21 cellular contexts compared by ENCODE assay signal in the genomic region with DNA sequence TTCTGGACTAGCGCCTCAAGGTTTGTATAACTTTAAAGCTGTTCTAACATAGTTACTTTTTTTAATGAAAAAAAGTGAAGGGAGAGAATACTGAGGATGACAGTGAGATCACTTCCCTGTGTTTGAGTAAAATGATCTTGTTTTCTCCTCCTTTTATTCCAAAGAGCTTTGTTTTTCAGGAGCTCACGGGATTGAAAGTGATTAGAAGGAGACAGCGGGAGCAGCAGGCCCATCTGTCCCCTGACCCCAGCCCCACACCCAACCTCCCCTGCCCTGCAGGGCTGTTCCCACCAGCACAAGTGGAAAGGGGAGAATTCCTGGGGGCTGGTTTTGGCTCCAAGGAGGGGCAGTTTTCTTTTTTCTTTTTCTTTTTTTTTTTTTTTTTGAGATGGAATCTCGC. TPM values are rescaled to one million over a fixed set of nuclear protein-coding genes. Genes with fewer than 3 reads are reported as not detected.
DNase-seq lines count a peak whose midpoint lies in the region; ATAC-seq and TF ChIP-seq lines count a peak whose summit lies in the region.
"Had no signal": no experiment of that assay in that cellular context is flagged by ENCODE, and none has a peak within 500 bp of the region (broad histone marks: within the 10 kb centered on the region; RNA-seq: fewer than 3 reads in every experiment).

No MANE protein-coding gene starts in this region.

- no peak overlapping the region for H3K4me3 ChIP-seq in ectodermal cell (ENCODE audit: insufficient read depth, low read depth, low read length)
- no peak overlapping the region for H3K4me3 ChIP-seq in neuronal stem cell (ENCODE audit: low read length in 2 of 2)
- H3K4me3 ChIP-seq in A673 (ENCODE audit: low read depth, low read length, poor library complexity, severe bottlenecking), result no peak overlapping the region
- H3K4me3 ChIP-seq: GM12878, Peyer's patch had no signal

- no peak overlapping the region for H2BK12ac ChIP-seq in neuronal stem cell (ENCODE audit: low read length)

- ATAC-seq in esophagus mucosa, result no peak
- no peak for ATAC-seq in HG03442 (IDR thresholded peaks at IDR 0.05; ENCODE audit: unreplicated experiment)
- ATAC-seq: GM12878, HepG2, SK-N-SH treated with all-trans-retinoic acid at 6 μM for 48 hours had no signal

- no peak overlapping the region for H3K4me2 ChIP-seq in neuronal stem cell (ENCODE audit: insufficient read depth, low read length, poor library complexity, severe bottlenecking)

- no peak overlapping the region for H3K9ac ChIP-seq in neuronal stem cell (ENCODE audit: low read depth, low read length, poor library complexity)

- no peak overlapping the region for H4K8ac ChIP-seq in neuronal stem cell (ENCODE audit: low read depth, low read length)

- BruUV-seq in A673 (replicated peaks; lab: Mats Ljungman, UMichigan), result no TSS peak

- no peaks in the 10 kb centered on the region for H3K36me3 ChIP-seq in ectodermal cell (ENCODE audit: control insufficient read depth, insufficient read depth, low read length)
- H3K36me3 ChIP-seq in neuronal stem cell (replicated peaks in 1 of 2; ENCODE audit: control insufficient read depth in 2 of 2, insufficient read depth in 2 of 2, low read length in 2 of 2), result no peaks in the 10 kb centered on the region
- no peaks in the 10 kb centered on the region for H3K36me3 ChIP-seq in A673 (ENCODE audit: insufficient read depth, low read length, poor library complexity, severe bottlenecking)
- H3K36me3 ChIP-seq: Peyer's patch had no signal

- no peak for TF ChIP-seq CTCF in osteocyte (IDR thresholded peaks at IDR 0.05)
- TF ChIP-seq CTCF in A673 (conservative IDR thresholded peaks at IDR 0.05; ENCODE audit: low read depth, low read length), result no peak

- peak overlapping the region; percentile 87 for H2BK5ac ChIP-seq in neuronal stem cell (ENCODE audit: low read length)

- no peak overlapping the region for H3K18ac ChIP-seq in neuronal stem cell (ENCODE audit: low read length)

- H3K27me3 Mint-ChIP-seq in osteocyte (ENCODE audit: unreplicated experiment), result peaks cover 6% of the 10 kb centered on the region

- CTCF ChIA-PET in A673 (lab: Charles Lee), result no interaction called here

- peak overlapping the region; percentile 87 for H3K27ac ChIP-seq in ectodermal cell (ENCODE audit: insufficient read depth, low read depth, low read length, poor library complexity, severe bottlenecking)
- peak overlapping the region; percentile 65 for H3K27ac ChIP-seq in neuronal stem cell (replicated peaks; ENCODE audit: low read length)
- no peak overlapping the region for H3K27ac ChIP-seq in A673 (ENCODE audit: low read depth, low read length, poor library complexity, severe bottlenecking)
- H3K27ac ChIP-seq: Peyer's patch had no signal

- H3K14ac ChIP-seq in neuronal stem cell (ENCODE audit: low read length), result no peak overlapping the region

- H4K91ac ChIP-seq in neuronal stem cell (ENCODE audit: low read depth, low read length, poor library complexity), result no peak overlapping the region

- no peak overlapping the region for H3K23ac ChIP-seq in neuronal stem cell (ENCODE audit: low read depth, low read length, poor library complexity)

- no peak overlapping the region for H2AK5ac ChIP-seq in neuronal stem cell (ENCODE audit: low read depth, low read length)

- WGBS in ectodermal cell, 2 experiments, result 41 to 42% methylated on average over 4 of the region's 4 CpGs
- no CpG with 5 or more reads among the region's 4 CpGs for WGBS in neuronal stem cell (ENCODE audit: extremely low coverage in 2 of 2, insufficient read length in 2 of 2, insufficient replicate concordance in 1 of 2), 2 donors

- H3K36me3 Mint-ChIP-seq in osteocyte (ENCODE audit: unreplicated experiment), result no peaks in the 10 kb centered on the region
- H3K36me3 Mint-ChIP-seq: CD14-positive monocyte had no signal

- H3K4me1 ChIP-seq in ectodermal cell (ENCODE audit: control insufficient read depth, insufficient read depth, low read length) (peaks cover 14% of the 10 kb centered on the region), neuronal stem cell (ENCODE audit: control insufficient read depth in 2 of 2, insufficient read depth in 1 of 2, low read depth in 1 of 2, low read length in 2 of 2) (peaks cover 6 to 11% of the 10 kb centered on the region in 2 donors), A673 (ENCODE audit: insufficient read depth, low read length, poor library complexity, severe bottlenecking) (no peaks in the 10 kb centered on the region)
- H3K4me1 ChIP-seq: Peyer's patch had no signal

- intact Hi-C loops in A673 (cut with micrococcal nuclease; ENCODE audit: unreplicated experiment), result no loop called here

- H3K4me3 Mint-ChIP-seq in osteocyte (ENCODE audit: unreplicated experiment), result no peak overlapping the region
- H3K4me3 Mint-ChIP-seq: CD14-positive monocyte had no signal

- H3K4me1 Mint-ChIP-seq in osteocyte (ENCODE audit: unreplicated experiment), result peaks cover 6% of the 10 kb centered on the region

- DNase-seq in D341Med (ENCODE audit: low spot score) (peak; percentile 72), NCI-H2171 (lab: John Stamatoyannopoulos, UW) (peak; percentile 10), neuronal stem cell (ENCODE audit: low spot score) (no peak), osteocyte (ENCODE audit: extremely low spot score, unreplicated experiment) (no peak), A673 (ENCODE audit: low spot score) (no peak)
- DNase-seq: COR-L47, DMS53, MM.1S, NCI-H1105 treated with DMSO at 0.1 percent for 48 hours, NCI-H187, NCI-H526 treated with DMSO at 0.1 percent for 48 hours, Peyer's patch, SHP77 had no signal

- H2BK120ac ChIP-seq in neuronal stem cell (ENCODE audit: low read depth, low read length), result no peak overlapping the region

- H2BK15ac ChIP-seq in neuronal stem cell (ENCODE audit: low read length), result no peak overlapping the region

- peak overlapping the region; percentile 97 for H2AFZ ChIP-seq in neuronal stem cell (ENCODE audit: low read length)

- H3K4ac ChIP-seq in neuronal stem cell (ENCODE audit: low read length), result no peak overlapping the region

- H3K27ac Mint-ChIP-seq in osteocyte (ENCODE audit: unreplicated experiment), result no peak overlapping the region
- H3K27ac Mint-ChIP-seq: CD14-positive monocyte had no signal

- H3K9me3 ChIP-seq in ectodermal cell (ENCODE audit: control insufficient read depth, low read length) (no peaks in the 10 kb centered on the region), neuronal stem cell (replicated peaks in 1 of 2; ENCODE audit: control insufficient read depth in 2 of 2, insufficient read depth in 1 of 2, low read depth in 1 of 2, low read length in 2 of 2) (peaks cover 0 to 2% of the 10 kb centered on the region in 2 donors), A673 (ENCODE audit: low read depth, low read length, poor library complexity, severe bottlenecking) (no peaks in the 10 kb centered on the region)
- H3K9me3 ChIP-seq: Peyer's patch had no signal

- no peaks in the 10 kb centered on the region for H3K9me3 Mint-ChIP-seq in osteocyte (ENCODE audit: unreplicated experiment)
- H3K9me3 Mint-ChIP-seq: CD14-positive monocyte had no signal

- POLR2A ChIA-PET in A673 (lab: Charles Lee; ENCODE audit: low non-redundant PET), result no interaction called here

- no peaks in the 10 kb centered on the region for H3K79me1 ChIP-seq in neuronal stem cell (ENCODE audit: low read depth, low read length)

- no peaks in the 10 kb centered on the region for H3K27me3 ChIP-seq in ectodermal cell (ENCODE audit: control insufficient read depth, insufficient read depth, low read length, poor library complexity, severe bottlenecking)
- H3K27me3 ChIP-seq in neuronal stem cell (ENCODE audit: control insufficient read depth in 3 of 3, insufficient read depth in 3 of 3, low read depth in 1 of 3, low read length in 3 of 3), result peaks cover 0 to 20% (median 0%) of the 10 kb centered on the region in 3 experiments
- H3K27me3 ChIP-seq in A673 (replicated peaks; ENCODE audit: insufficient read depth, low read depth, low read length, poor library complexity), result no peaks in the 10 kb centered on the region
- H3K27me3 ChIP-seq: Peyer's patch had no signal

RNA-seq across cellular contexts. Expression of a gene that starts 2.1 kb away (rescaled TPM):
- polyA plus RNA-seq in ectodermal cell (2013, experiment 1 of 4), result not detected
- 0.20 TPM for polyA plus RNA-seq in ectodermal cell (2013, experiment 2 of 4)
- not detected for polyA plus RNA-seq in ectodermal cell (2013, experiment 3 of 4)
- polyA plus RNA-seq in ectodermal cell (2013, experiment 4 of 4), result not detected
- polyA plus RNA-seq in neuronal stem cell (2013, experiment 1 of 2), result 0.04 TPM
- not detected for polyA plus RNA-seq in neuronal stem cell (2013, experiment 2 of 2)
- total RNA-seq in esophagus mucosa (not detected), osteocyte (not detected in 2 replicates), A673 (2021) (not detected in 2 replicates)
- total RNA-seq: A172, GM12878, Peyer's patch had no signal
- polyA plus RNA-seq: CD14-positive monocyte, GM12878 had no signal

RNA-seq across cellular contexts. Expression of a gene that starts 21.9 kb away (rescaled TPM):
- not detected for polyA plus RNA-seq in ectodermal cell (2013, experiment 1 of 4)
- 0.05 TPM for polyA plus RNA-seq in ectodermal cell (2013, experiment 2 of 4)
- 0.21 TPM for polyA plus RNA-seq in ectodermal cell (2013, experiment 3 of 4)
- polyA plus RNA-seq in ectodermal cell (2013, experiment 4 of 4), result 0.08 TPM
- polyA plus RNA-seq in neuronal stem cell (2013, experiment 1 of 2), result not detected
- not detected for polyA plus RNA-seq in neuronal stem cell (2013, experiment 2 of 2)
- not detected for total RNA-seq in esophagus mucosa
- not detected in 2 replicates for total RNA-seq in osteocyte
- total RNA-seq in A673 (2021), result not detected in 2 replicates
- total RNA-seq: A172, HepG2 had no signal
- polyA plus RNA-seq: CD14-positive monocyte, HepG2 had no signal

RNA-seq across cellular contexts. Expression of a gene that starts 23.0 kb away (rescaled TPM):
- 0.26 TPM for polyA plus RNA-seq in ectodermal cell (2013, experiment 1 of 4)
- 0.43 TPM for polyA plus RNA-seq in ectodermal cell (2013, experiment 2 of 4)
- 0.64 TPM for polyA plus RNA-seq in ectodermal cell (2013, experiment 3 of 4)
- 0.20 TPM for polyA plus RNA-seq in ectodermal cell (2013, experiment 4 of 4)
- 0.49 TPM for polyA plus RNA-seq in neuronal stem cell (2013, experiment 1 of 2)
- polyA plus RNA-seq in neuronal stem cell (2013, experiment 2 of 2), result 0.43 TPM
- 2.6 TPM for total RNA-seq in esophagus mucosa
- 9.6 and 10.5 TPM in 2 replicates for total RNA-seq in osteocyte
- 0.69 and 1.3 TPM in 2 replicates for total RNA-seq in A673 (2021)

RNA-seq across cellular contexts. Expression of a gene that starts 36.1 kb away (rescaled TPM):
- polyA plus RNA-seq in ectodermal cell (2013, experiment 1 of 4), result 90.5 TPM
- polyA plus RNA-seq in ectodermal cell (2013, experiment 2 of 4), result 86.9 TPM
- polyA plus RNA-seq in ectodermal cell (2013, experiment 3 of 4), result 71.3 TPM
- 75.3 TPM for polyA plus RNA-seq in ectodermal cell (2013, experiment 4 of 4)
- polyA plus RNA-seq in neuronal stem cell (2013, experiment 1 of 2), result 37.4 TPM
- 35.9 TPM for polyA plus RNA-seq in neuronal stem cell (2013, experiment 2 of 2)
- total RNA-seq in esophagus mucosa, result 104 TPM
- total RNA-seq in osteocyte, result 138 and 143 TPM in 2 replicates
- 112 and 122 TPM in 2 replicates for total RNA-seq in A673 (2021)

Comparison
In these comparisons a context has a peak if more than half of its experiments do, and no peak if none do; other contexts are left out.
1. DNase-seq: peak in D341Med (single experiment) and NCI-H2171 (single experiment); none in neuronal stem cell (single experiment), osteocyte (single experiment) and A673 (single experiment).